12 cellular contexts compared by ENCODE assay signal in genomic region chr22:45238431-45239377, GRCh38. TPM values are rescaled to one million over a fixed set of nuclear protein-coding genes. Genes with fewer than 3 reads are reported as not detected.
DNase-seq lines count a peak whose midpoint lies in the region; ATAC-seq and TF ChIP-seq lines count a peak whose summit lies in the region.
"Had no signal": no experiment of that assay in that cellular context is flagged by ENCODE, and none has a peak within 500 bp of the region (broad histone marks: within the 10 kb centered on the region; RNA-seq: fewer than 3 reads in every experiment).

No MANE protein-coding gene starts in this region.

- H3K9me3 Mint-ChIP-seq in glutamatergic neuron (ENCODE audit: unreplicated experiment): peaks cover 10% of the 10 kb centered on the region
- H3K9me3 Mint-ChIP-seq in activated CD8-positive, alpha-beta memory T cell treated with anti-CD3 and anti-CD28 coated beads, Interleukin-2, amount 10 ng/mL, durations not matched to agents 7 days and 5 days (ENCODE audit: low read depth): no peaks in the 10 kb centered on the region

- POLR2A ChIA-PET in RWPE1 (lab: Yijun Ruan, JAX; ENCODE audit: low non-redundant PET): no interaction called here

- peaks cover 9% of the 10 kb centered on the region for H3K36me3 Mint-ChIP-seq in glutamatergic neuron (ENCODE audit: unreplicated experiment)
- peaks cover 4% of the 10 kb centered on the region for H3K36me3 Mint-ChIP-seq in activated CD8-positive, alpha-beta memory T cell treated with anti-CD3 and anti-CD28 coated beads, Interleukin-2, amount 10 ng/mL, durations not matched to agents 7 days and 5 days

- no peaks in the 10 kb centered on the region for H3K27me3 ChIP-seq in left ventricle myocardium inferior (ENCODE audit: low read depth)
- H3K27me3 ChIP-seq in heart right ventricle: no peaks in the 10 kb centered on the region
- no peaks in the 10 kb centered on the region for H3K27me3 ChIP-seq in tibial artery
- H3K27me3 ChIP-seq: esophagus muscularis mucosa, upper lobe of right lung had no signal

- ATAC-seq in heart right ventricle: no peak
- ATAC-seq in activated CD8-positive, alpha-beta memory T cell treated with anti-CD3 and anti-CD28 coated beads, Interleukin-2, amount 10 ng/mL, durations not matched to agents 7 days and 5 days: no peak

- H3K27ac Mint-ChIP-seq in glutamatergic neuron (ENCODE audit: unreplicated experiment): peak overlapping the region; percentile 52
- no peak overlapping the region for H3K27ac Mint-ChIP-seq in activated CD8-positive, alpha-beta memory T cell treated with anti-CD3 and anti-CD28 coated beads, Interleukin-2, amount 10 ng/mL, durations not matched to agents 7 days and 5 days

- H3K27me3 Mint-ChIP-seq in glutamatergic neuron (ENCODE audit: unreplicated experiment): peaks cover 17% of the 10 kb centered on the region
- no peaks in the 10 kb centered on the region for H3K27me3 Mint-ChIP-seq in activated CD8-positive, alpha-beta memory T cell treated with anti-CD3 and anti-CD28 coated beads, Interleukin-2, amount 10 ng/mL, durations not matched to agents 7 days and 5 days

- peak overlapping the region; percentile 77 for H3K4me3 ChIP-seq in left ventricle myocardium inferior
- peak overlapping the region in 2 of 10 donors; percentile 71 to 74 for H3K4me3 ChIP-seq in heart right ventricle
- no peak overlapping the region for H3K4me3 ChIP-seq in tibial artery

- H3K4me1 Mint-ChIP-seq in glutamatergic neuron (ENCODE audit: low read depth, unreplicated experiment): peaks cover 9% of the 10 kb centered on the region
- H3K4me1 Mint-ChIP-seq in activated CD8-positive, alpha-beta memory T cell treated with anti-CD3 and anti-CD28 coated beads, Interleukin-2, amount 10 ng/mL, durations not matched to agents 7 days and 5 days: peaks cover 43% of the 10 kb centered on the region

- intact Hi-C loops in left ventricle myocardium inferior (cut with micrococcal nuclease): no loop called here
- intact Hi-C loops in heart right ventricle (cut with DNase I): no loop called here
- intact Hi-C loops in tibial artery (cut with DNase I; ENCODE audit: low total_unique reads): no loop called here

- no peak for DNase-seq in left ventricle myocardium inferior
- no peak for DNase-seq in heart right ventricle
- no peak for DNase-seq in RWPE1 (ENCODE audit: low spot score)
- no peak for DNase-seq in glutamatergic neuron
- no peak for DNase-seq in cerebellar cortex (ENCODE audit: low spot score)
- DNase-seq in activated CD8-positive, alpha-beta memory T cell treated with anti-CD3 and anti-CD28 coated beads, Interleukin-2, amount 10 ng/mL, durations not matched to agents 7 days and 5 days: no peak
- no peak for DNase-seq in tibial artery
- no peak for DNase-seq in iPS-NIHi7 (ENCODE audit: extremely low spot score)
- DNase-seq: aorta, upper lobe of right lung had no signal

- TF ChIP-seq CTCF in left ventricle myocardium inferior (IDR thresholded peaks at IDR 0.05; ENCODE audit: borderline replicate concordance): no peak
- TF ChIP-seq CTCF in heart right ventricle (IDR thresholded peaks at IDR 0.05): no peak
- no peak for TF ChIP-seq CTCF in RWPE1 (conservative IDR thresholded peaks at IDR 0.05; ENCODE audit: low read depth)
- TF ChIP-seq CTCF in glutamatergic neuron (IDR thresholded peaks at IDR 0.05; ENCODE audit: partially characterized antibody, unreplicated experiment): no peak
- no peak for TF ChIP-seq CTCF in tibial artery (IDR thresholded peaks at IDR 0.05)

- H3K36me3 ChIP-seq in left ventricle myocardium inferior: no peaks in the 10 kb centered on the region
- H3K36me3 ChIP-seq in heart right ventricle: peaks cover 0 to 23% (median 0%) of the 10 kb centered on the region in 9 donors
- peaks cover 0 to 9% (median 0%) of the 10 kb centered on the region in 3 donors for H3K36me3 ChIP-seq in tibial artery
- H3K36me3 ChIP-seq: upper lobe of right lung had no signal

- H3K9me3 ChIP-seq in left ventricle myocardium inferior (replicated peaks) (no peaks in the 10 kb centered on the region), heart right ventricle (no peaks in the 10 kb centered on the region), tibial artery (no peaks in the 10 kb centered on the region)
- H3K9me3 ChIP-seq: esophagus muscularis mucosa, upper lobe of right lung had no signal

- H3K4me3 Mint-ChIP-seq in glutamatergic neuron (ENCODE audit: unreplicated experiment): peak overlapping the region; percentile 96
- no peak overlapping the region for H3K4me3 Mint-ChIP-seq in activated CD8-positive, alpha-beta memory T cell treated with anti-CD3 and anti-CD28 coated beads, Interleukin-2, amount 10 ng/mL, durations not matched to agents 7 days and 5 days

- WGBS in heart right ventricle, 2 donors: 89 to 90% methylated on average over 14 of the region's 14 CpGs

- CTCF ChIA-PET in RWPE1 (lab: Yijun Ruan, JAX): no interaction called here
- CTCF ChIA-PET in activated CD8-positive, alpha-beta memory T cell treated with anti-CD3 and anti-CD28 coated beads, Interleukin-2, amount 10 ng/mL, durations not matched to agents 7 days and 5 days (lab: Charles Lee): no interaction called here

- H3K27ac ChIP-seq in left ventricle myocardium inferior (replicated peaks) (no peak overlapping the region), heart right ventricle (peak overlapping the region in 1 of 10 donors; percentile 80), RWPE1 (peak overlapping the region; percentile 80), tibial artery (no peak overlapping the region)
- H3K27ac ChIP-seq: upper lobe of right lung had no signal

- H3K4me1 ChIP-seq in left ventricle myocardium inferior (peaks cover 21% of the 10 kb centered on the region), heart right ventricle (peaks cover 3 to 68% (median 16%) of the 10 kb centered on the region in 9 donors), tibial artery (peaks cover 0 to 21% (median 17%) of the 10 kb centered on the region in 4 donors)

RNA-seq across cellular contexts. Expression of gene KIAA0930, which starts 2.0 kb away (rescaled TPM):
- total RNA-seq in left ventricle myocardium inferior: 18.6 TPM
- 10 to 100 TPM; 12.2 to 48.3 (median 16.9) TPM for total RNA-seq in heart right ventricle
- polyA plus RNA-seq in heart right ventricle: 10 to 100 TPM in 1 of 2 donors, 1 to 10 TPM in 1; 9.1 to 16.2 TPM
- total RNA-seq in glutamatergic neuron (ENCODE audit: unreplicated experiment): 170 TPM
- total RNA-seq in activated CD8-positive, alpha-beta memory T cell treated with anti-CD3 and anti-CD28 coated beads, Interleukin-2, amount 10 ng/mL, durations not matched to agents 7 days and 5 days: 10 to 100 TPM; 35.1 to 38.6 TPM

RNA-seq across cellular contexts. Expression of gene UPK3A, which starts 46.0 kb away (rescaled TPM):
- not detected for total RNA-seq in left ventricle myocardium inferior
- not detected for total RNA-seq in heart right ventricle
- polyA plus RNA-seq in heart right ventricle: under 1 TPM in 1 of 2 donors, not detected in 1; 0.48 TPM
- total RNA-seq in glutamatergic neuron (ENCODE audit: unreplicated experiment): not detected
- not detected for total RNA-seq in activated CD8-positive, alpha-beta memory T cell treated with anti-CD3 and anti-CD28 coated beads, Interleukin-2, amount 10 ng/mL, durations not matched to agents 7 days and 5 days
- total RNA-seq: aorta, esophagus muscularis mucosa, posterior vena cava, upper lobe of right lung had no signal
- polyA plus RNA-seq: aorta had no signal
